1 cellular context compared by ENCODE assay signal in genomic region chr17:43673516-43674323, GRCh38.
TF ChIP-seq lines count a peak whose summit lies in the region.

No MANE protein-coding gene starts in this region.

TF ChIP-seq in IMR-90, 13 proteins besides CTCF, POLR2A, EP300 and RAD21 (continued from another document):
- no peak for TF ChIP-seq USF2 (IDR thresholded peaks at IDR 0.05; ENCODE audit: low read depth, low read length)
- TF ChIP-seq MXI1 (IDR thresholded peaks at IDR 0.05; ENCODE audit: borderline replicate concordance, low read depth, low read length): no peak
TF ChIP-seq in IMR-90: peak in this region for 2.
